In genomic region chr3:63993653-63994079, GRCh38 we compare ENCODE assay signal across 8 cellular contexts.
DNase-seq lines count a peak whose midpoint lies in the region; ATAC-seq and TF ChIP-seq lines count a peak whose summit lies in the region.

No MANE protein-coding gene starts in this region.

- peak; percentile 91 for ATAC-seq in HG02642 (IDR thresholded peaks at IDR 0.05; ENCODE audit: poor library complexity, unreplicated experiment)

- peak; percentile 52 for DNase-seq in 8988T
- DNase-seq in NCI-H1694 (lab: John Stamatoyannopoulos, UW): peak; percentile 32
- peak; percentile 54 for DNase-seq in central memory CD4-positive, alpha-beta T cell
- peak; percentile 81 for DNase-seq in kidney glomerular epithelial cell (lab: John Stamatoyannopoulos, UW)
- peak; percentile 30 to 33 for DNase-seq in stimulated activated CD4-positive, alpha-beta T cell treated with anti-CD3 and anti-CD28 coated beads, Interleukin-2, amount 100 ng/mL, for 48 hours

- TF ChIP-seq CTCF in GM12873 (IDR thresholded peaks at IDR 0.05; ENCODE audit: insufficient read depth, low read depth, low read length, missing control alignments) (peak; percentile 92), WI38 (IDR thresholded peaks at IDR 0.05; ENCODE audit: low read depth, low read length) (peak; percentile 95)

- H3K4me3 ChIP-seq in WI38 (ENCODE audit: low read depth, low read length): no peak overlapping the region
